ENCODE assay signal across 8 cellular contexts in the genomic region with DNA sequence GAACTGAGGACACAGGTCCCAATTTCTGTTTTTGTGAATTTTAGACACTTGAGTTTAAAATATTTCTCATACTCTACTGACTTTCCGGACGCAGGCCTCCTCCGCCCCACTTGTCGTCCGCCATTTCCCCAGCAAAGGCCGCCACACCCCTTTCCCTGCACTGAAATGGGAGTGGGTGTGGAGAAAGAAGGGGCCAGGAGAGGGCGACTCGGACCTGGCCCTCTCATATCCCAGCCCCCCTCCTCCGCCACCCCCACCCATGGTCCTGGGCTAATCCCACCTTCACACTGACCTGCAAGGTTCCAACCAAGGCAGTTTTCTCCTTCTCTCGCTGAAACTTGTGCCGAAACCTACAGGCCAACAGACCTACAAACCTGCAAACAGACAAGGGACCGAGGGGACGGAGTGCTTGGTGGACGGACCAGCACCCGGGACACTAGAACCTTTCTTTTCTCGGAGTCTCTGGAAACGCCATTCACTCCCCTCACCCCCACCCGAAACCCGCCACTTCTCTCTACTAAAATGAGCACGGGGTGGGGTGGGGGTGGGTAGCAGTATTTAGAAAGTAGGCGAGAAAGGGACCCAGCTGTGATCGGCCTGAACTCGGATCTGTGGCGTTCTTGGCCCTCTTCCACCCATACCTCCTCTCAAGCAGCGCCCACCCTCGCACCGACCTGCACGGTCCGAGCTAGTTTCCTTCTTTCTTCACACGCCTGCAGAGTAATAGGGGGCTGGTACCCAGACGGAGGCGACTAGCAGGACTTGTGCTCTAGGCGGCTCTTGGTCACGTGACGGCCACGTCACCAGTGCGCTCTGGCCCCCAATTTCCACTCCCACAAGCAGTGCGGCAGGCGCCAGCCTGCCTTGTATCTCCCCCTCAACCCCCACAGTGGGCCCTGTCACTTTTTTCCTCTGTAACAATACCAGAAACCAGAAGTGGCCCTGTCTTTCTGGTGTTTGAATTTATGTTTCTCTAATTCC. TPM values are rescaled to one million over a fixed set of nuclear protein-coding genes. Genes with fewer than 3 reads are reported as not detected.
DNase-seq lines count a peak whose midpoint lies in the region; ATAC-seq and TF ChIP-seq lines count a peak whose summit lies in the region.

A gene (minus strand): TSS at position 790 of the 981 bp plus-strand sequence. CDS start 1,380 bp downstream, outside the sequence.

- in situ Hi-C loops in GM13976 (cut with MboI; ENCODE audit: low sequenced_read_pairs, unreplicated experiment): no loop called here

- H3K36me3 ChIP-seq in iPS DF 6.9 (ENCODE audit: control insufficient read depth, insufficient read depth, low read length): no peaks in the 10 kb centered on the region

- H3K9me3 ChIP-seq in iPS DF 6.9 (ENCODE audit: control insufficient read depth, insufficient read depth, low read length): no peaks in the 10 kb centered on the region

- H3K27me3 ChIP-seq in iPS DF 6.9 (ENCODE audit: control insufficient read depth, insufficient read depth, low read length): no peaks in the 10 kb centered on the region

- no peak within 1 kb of the TSS for H3K27ac ChIP-seq in iPS DF 6.9 (ENCODE audit: low read length)

- H3K4me3 ChIP-seq in iPS DF 6.9 (ENCODE audit: low read length) (peak within 1 kb of the TSS; percentile 66; the same call in 1 of the 2 replicates), skeletal muscle cell (ENCODE audit: low read depth, low read length) (peak within 1 kb of the TSS; percentile 71)

- H3K4me1 ChIP-seq in iPS DF 6.9 (ENCODE audit: control insufficient read depth, insufficient read depth, low read length): peaks cover 1% of the 10 kb centered on the region; the same call in 1 of the 2 replicates

- peak; percentile 18 for TF ChIP-seq CTCF in GM13976 (IDR thresholded peaks at IDR 0.05; ENCODE audit: borderline replicate concordance, control extremely low read depth, extremely low read depth, insufficient read depth, missing control alignments)

- peak; percentile 96 for ATAC-seq in HG02759 (IDR thresholded peaks at IDR 0.05; ENCODE audit: unreplicated experiment)

- no CpG with 5 or more reads among the region's 39 CpGs for WGBS in iPS DF 6.9 (ENCODE audit: insufficient coverage, insufficient read length)

- DNase-seq in GM13976 (ENCODE audit: low spot score) (peak; percentile 76), NCI-H1417 (lab: John Stamatoyannopoulos, UW) (peak; percentile 65 to 78 (median 68)), astrocyte of the hippocampus (ENCODE audit: low read depth, low spot score) (peak; percentile 85), iPS DF 6.9 (ENCODE audit: low read depth, low spot score) (no peak), skeletal muscle cell (ENCODE audit: low read depth) (peak; percentile 31), NCI-H226 (no peak)

- intact Hi-C loops in T-helper 2 cell treated with Interferon-gamma antibody and Interleukin-4, amounts not matched to agents 100 ng/mL and 5 ng/mL, for 36 hours (cut with micrococcal nuclease): loop anchor here (5.0 kb wide), 1 partner anchor 180 kb away; no protein-coding TSS in a partner anchor

RNA-seq across cellular contexts. Expression of the gene that starts here (rescaled TPM):
- total RNA-seq in T-helper 2 cell treated with Interferon-gamma antibody and Interleukin-4, amounts not matched to agents 100 ng/mL and 5 ng/mL, for 36 hours: 43.4 and 43.7 TPM in 2 replicates

Comparison
In these comparisons a context has a peak if more than half of its experiments do, and no peak if none do; other contexts are left out.
1. DNase-seq: peak in GM13976 (single experiment), NCI-H1417 (3 of 3), astrocyte of the hippocampus (single experiment) and skeletal muscle cell (single experiment); none in iPS DF 6.9 (single experiment) and NCI-H226 (single experiment).